Comparison of ENCODE assay signal across 11 cellular contexts in genomic region chr13:40776232-40776631, GRCh38. TPM values are rescaled to one million over a fixed set of nuclear protein-coding genes. Genes with fewer than 3 reads are reported as not detected.
DNase-seq lines count a peak whose midpoint lies in the region; ATAC-seq and TF ChIP-seq lines count a peak whose summit lies in the region.
"Had no signal": no experiment of that assay in that cellular context is flagged by ENCODE, and none has a peak within 500 bp of the region (broad histone marks: within the 10 kb centered on the region; RNA-seq: fewer than 3 reads in every experiment).

No MANE protein-coding gene starts in this region.

- peak overlapping the region; percentile 99 for H3K27ac Mint-ChIP-seq in stimulated activated naive CD8-positive, alpha-beta T cell treated with anti-CD3 and anti-CD28 coated beads, Interleukin-15, Interleukin-2, amounts not matched to agents 100 ng/mL and 50 ng/mL, for 24 hours
- H3K27ac Mint-ChIP-seq in activated B cell treated with CpG ODN at 0.5 μM for 24 hours = peak overlapping the region; percentile 91
- H3K27ac Mint-ChIP-seq in immature natural killer cell = peak overlapping the region; percentile 91 to 98 (median 96)

- no peak for ATAC-seq in stimulated activated naive CD8-positive, alpha-beta T cell treated with anti-CD3 and anti-CD28 coated beads, Interleukin-15, Interleukin-2, amounts not matched to agents 100 U/mL and 50 U/mL, for 24 hours
- ATAC-seq in activated B cell treated with CpG ODN at 0.5 μM for 24 hours (ENCODE audit: low read depth) (no peak), left ventricle myocardium superior (no peak), HG02623 (IDR thresholded peaks at IDR 0.05; ENCODE audit: unreplicated experiment) (no peak)

- peak overlapping the region; percentile 76 for H3K4me3 Mint-ChIP-seq in stimulated activated naive CD8-positive, alpha-beta T cell treated with anti-CD3 and anti-CD28 coated beads, Interleukin-15, Interleukin-2, amounts not matched to agents 100 ng/mL and 50 ng/mL, for 24 hours
- H3K4me3 Mint-ChIP-seq in activated B cell treated with CpG ODN at 0.5 μM for 24 hours (no peak overlapping the region), immature natural killer cell (peak overlapping the region; percentile 60 to 86 (median 77))

- H3K4me1 Mint-ChIP-seq in stimulated activated naive CD8-positive, alpha-beta T cell treated with anti-CD3 and anti-CD28 coated beads, Interleukin-15, Interleukin-2, amounts not matched to agents 100 ng/mL and 50 ng/mL, for 24 hours (ENCODE audit: low read depth) = peaks cover 48% of the 10 kb centered on the region
- H3K4me1 Mint-ChIP-seq in activated B cell treated with CpG ODN at 0.5 μM for 24 hours = peaks cover 19% of the 10 kb centered on the region
- peaks cover 28 to 31% of the 10 kb centered on the region in 2 donors for H3K4me1 Mint-ChIP-seq in immature natural killer cell

- no peaks in the 10 kb centered on the region for H3K36me3 Mint-ChIP-seq in stimulated activated naive CD8-positive, alpha-beta T cell treated with anti-CD3 and anti-CD28 coated beads, Interleukin-15, Interleukin-2, amounts not matched to agents 100 ng/mL and 50 ng/mL, for 24 hours (ENCODE audit: low read depth)
- H3K36me3 Mint-ChIP-seq in activated B cell treated with CpG ODN at 0.5 μM for 24 hours (ENCODE audit: low read depth) (peaks cover under 1% of the 10 kb centered on the region), immature natural killer cell (no peaks in the 10 kb centered on the region)

- in situ Hi-C loops in GM13977 (cut with MboI; ENCODE audit: low pct_unique_long_range_greater_than_20kb, low sequenced_read_pairs, unreplicated experiment) = no loop called here

- intact Hi-C loops in activated B cell treated with CpG ODN at 0.5 μM for 24 hours (cut with micrococcal nuclease) (loop anchor here (2.0 to 10.0 kb wide), 6 partner anchors 93 to 1001 kb away; partner anchors contain the start of genes KBTBD7 and WBP4), left ventricle myocardium superior (cut with micrococcal nuclease) (no loop called here)

- no peaks in the 10 kb centered on the region for H3K27me3 Mint-ChIP-seq in stimulated activated naive CD8-positive, alpha-beta T cell treated with anti-CD3 and anti-CD28 coated beads, Interleukin-15, Interleukin-2, amounts not matched to agents 100 ng/mL and 50 ng/mL, for 24 hours
- H3K27me3 Mint-ChIP-seq in activated B cell treated with CpG ODN at 0.5 μM for 24 hours = no peaks in the 10 kb centered on the region
- peaks cover 0 to 4% (median 3%) of the 10 kb centered on the region in 3 donors for H3K27me3 Mint-ChIP-seq in immature natural killer cell (ENCODE audit: low read depth in 3 of 3)

- no peaks in the 10 kb centered on the region for H3K9me3 Mint-ChIP-seq in stimulated activated naive CD8-positive, alpha-beta T cell treated with anti-CD3 and anti-CD28 coated beads, Interleukin-15, Interleukin-2, amounts not matched to agents 100 ng/mL and 50 ng/mL, for 24 hours
- H3K9me3 Mint-ChIP-seq in activated B cell treated with CpG ODN at 0.5 μM for 24 hours (no peaks in the 10 kb centered on the region), immature natural killer cell (no peaks in the 10 kb centered on the region)

- TF ChIP-seq CTCF in activated B cell treated with CpG ODN at 0.5 μM for 24 hours (IDR thresholded peaks at IDR 0.05) = no peak
- TF ChIP-seq CTCF in GM13977 (IDR thresholded peaks at IDR 0.05; ENCODE audit: extremely low read depth, insufficient read depth, missing control alignments) = no peak

- POLR2A ChIA-PET in activated B cell treated with CpG ODN at 0.5 μM for 24 hours (lab: Charles Lee) = interaction anchor here (1.1 to 1.2 kb wide), 2 partner anchors 13 to 145 kb away, joined by 3 to 4 read pairs; partner anchors contain the start of gene SLC25A15

- no peak for DNase-seq in stimulated activated naive CD8-positive, alpha-beta T cell treated with anti-CD3 and anti-CD28 coated beads, Interleukin-15, Interleukin-2, amounts not matched to agents 100 U/mL and 50 U/mL, for 24 hours
- DNase-seq in activated B cell treated with CpG ODN at 0.5 μM for 24 hours (no peak), immature natural killer cell (no peak), left ventricle myocardium superior (no peak), GM13977 (ENCODE audit: low spot score) (no peak), KG1 (lab: John Stamatoyannopoulos, UW) (no peak)
- DNase-seq: amniotic stem cell, colonic mucosa, occipital lobe had no signal

- CTCF ChIA-PET in activated B cell treated with CpG ODN at 0.5 μM for 24 hours (lab: Charles Lee) = interaction anchor here (0.6 to 0.8 kb wide), 4 partner anchors 10 to 1094 kb away, joined by 3 read pairs; no protein-coding TSS in a partner anchor

RNA-seq across cellular contexts. Expression of gene MRPS31, which starts 5.2 kb away (rescaled TPM):
- total RNA-seq in activated B cell treated with CpG ODN at 0.5 μM for 24 hours (29.4 and 30.5 TPM in 2 replicates), left ventricle myocardium superior (33.7 TPM)
- 10 to 100 TPM; 30.9 to 38.0 (median 33.4) TPM for polyA plus RNA-seq in immature natural killer cell

RNA-seq across cellular contexts. Expression of gene SLC25A15, which starts 13.2 kb away (rescaled TPM):
- total RNA-seq in activated B cell treated with CpG ODN at 0.5 μM for 24 hours (4.6 and 4.9 TPM in 2 replicates), left ventricle myocardium superior (5.5 TPM)
- 1 to 10 TPM; 2.1 to 8.3 (median 5.3) TPM for polyA plus RNA-seq in immature natural killer cell
